ENCODE assay signal across 15 cellular contexts in the genomic region with DNA sequence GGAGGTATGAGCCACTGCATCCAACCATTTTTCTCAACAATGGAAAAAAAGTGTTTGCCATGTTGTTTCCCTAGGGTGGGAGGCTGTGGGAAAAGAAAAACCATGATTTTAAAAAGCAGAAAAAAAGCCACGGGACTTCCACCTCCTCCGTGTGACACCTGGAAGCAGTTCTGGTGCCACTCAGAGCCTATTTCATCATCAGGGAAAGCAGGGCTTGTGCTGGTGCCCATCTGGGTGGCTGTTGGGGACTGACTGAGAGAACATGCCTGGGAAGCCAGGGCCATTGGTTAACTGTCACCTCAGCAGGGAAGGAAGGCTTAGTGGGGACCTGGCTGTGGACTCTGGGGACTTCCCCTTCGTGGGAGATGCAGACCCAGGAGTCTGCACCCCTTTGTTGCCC. TPM values are rescaled to one million over a fixed set of nuclear protein-coding genes. Genes with fewer than 3 reads are reported as not detected.
"Had no signal": no experiment of that assay in that cellular context is flagged by ENCODE, and none has a peak within 500 bp of the region (broad histone marks: within the 10 kb centered on the region; RNA-seq: fewer than 3 reads in every experiment).

No MANE protein-coding gene starts in this region.

- H3K27ac ChIP-seq: breast epithelium, esophagus squamous epithelium, pancreas, skin epidermis had no signal

- DNase-seq: activated CD4-positive, CD25-positive, alpha-beta regulatory T cell; activated effector memory CD4-positive, alpha-beta T cell treated with Interleukin-2 at 50 U/mL for 16 hours; activated T-cell treated with anti-CD3 and anti-CD28 coated beads, Interleukin-2, amount 50 U/mL, for 1 hour; esophagus squamous epithelium; foreskin fibroblast; glutamatergic neuron; left colon; mesendoderm; pancreas; T-helper 2 cell; trophoblast cell had no signal

- H3K4me1 ChIP-seq: breast epithelium, pancreas had no signal

- H3K27ac Mint-ChIP-seq: activated naive CD8-positive, alpha-beta T cell had no signal

- H3K4me3 Mint-ChIP-seq: activated naive CD8-positive, alpha-beta T cell had no signal

- H3K27me3 Mint-ChIP-seq: activated naive CD8-positive, alpha-beta T cell had no signal

- H3K36me3 Mint-ChIP-seq: activated naive CD8-positive, alpha-beta T cell had no signal

- H3K27me3 ChIP-seq: breast epithelium, esophagus squamous epithelium, pancreas had no signal

- H3K36me3 ChIP-seq: breast epithelium, esophagus squamous epithelium, pancreas had no signal

- H3K9me3 ChIP-seq: breast epithelium, esophagus squamous epithelium, pancreas had no signal

- H3K4me3 ChIP-seq: breast epithelium, esophagus squamous epithelium, pancreas, skin epidermis had no signal

- ATAC-seq: left colon, pancreas had no signal

RNA-seq across cellular contexts. Expression of a gene that starts 7.3 kb away (rescaled TPM):
- total RNA-seq: breast epithelium, cerebellum, esophagus squamous epithelium, left colon had no signal

RNA-seq across cellular contexts. Expression of a gene that starts 15.9 kb away (rescaled TPM):
- total RNA-seq: breast epithelium, cerebellum, esophagus squamous epithelium, left colon, pancreas had no signal
